ENCODE assay signal across 20 cellular contexts in genomic region chr19:51729781-51730180, GRCh38. TPM values are rescaled to one million over a fixed set of nuclear protein-coding genes. Genes with fewer than 3 reads are reported as not detected.
"Had no signal": no experiment of that assay in that cellular context is flagged by ENCODE, and none has a peak within 500 bp of the region (broad histone marks: within the 10 kb centered on the region; RNA-seq: fewer than 3 reads in every experiment).

No MANE protein-coding gene starts in this region.

- H3K4me3 Mint-ChIP-seq: activated T-helper 1 cell treated with anti-CD3 and anti-CD28 coated beads, Interleukin-12 subunit alpha, Interleukin-12 subunit beta, Interleukin-2, Interleukin-4 antibody, amounts not matched to agents 30 ng/mL and 10 ng/mL and 1 ng/mL, durations not matched to agents 14 hours and 24 hours and 36 hours; effector memory CD8-positive, alpha-beta T cell; naive thymus-derived CD4-positive, alpha-beta T cell; neural progenitor cell; stimulated activated naive B cell treated with anti-CD40 and anti-IgM and Interleukin-4, amounts not matched to agents 10 μg/mL and 1 μg/mL and 100 μg/mL, for 72 hours; T-helper 1 cell treated with Interleukin-12 subunit alpha and Interleukin-12 subunit beta and Interleukin-4 antibody, amounts not matched to agents 30 μg/mL and 1 μg/mL, for 36 hours had no signal

- H3K27ac Mint-ChIP-seq: activated naive CD4-positive, alpha-beta T cell treated with anti-CD3 and anti-CD28 coated beads, Interleukin-2, amount 50 U/mL, for 72 hours; activated T-helper 1 cell treated with anti-CD3 and anti-CD28 coated beads, Interleukin-12 subunit alpha, Interleukin-12 subunit beta, Interleukin-2, Interleukin-4 antibody, amounts not matched to agents 30 ng/mL and 10 ng/mL and 1 ng/mL, durations not matched to agents 14 hours and 24 hours and 36 hours; effector memory CD8-positive, alpha-beta T cell; naive thymus-derived CD4-positive, alpha-beta T cell; neural progenitor cell; stimulated activated naive B cell treated with anti-CD40 and anti-IgM and Interleukin-4, amounts not matched to agents 10 μg/mL and 1 μg/mL and 100 μg/mL, for 72 hours; T-helper 1 cell treated with Interleukin-12 subunit alpha and Interleukin-12 subunit beta and Interleukin-4 antibody, amounts not matched to agents 30 μg/mL and 1 μg/mL, for 36 hours had no signal

- H3K9ac ChIP-seq: neural progenitor cell had no signal

- H3K9me3 Mint-ChIP-seq: neural progenitor cell had no signal

- H3K4me1 Mint-ChIP-seq: stimulated activated naive B cell treated with anti-CD40 and anti-IgM and Interleukin-4, amounts not matched to agents 10 μg/mL and 1 μg/mL and 100 μg/mL, for 72 hours had no signal

- H3K4me1 ChIP-seq: gastrocnemius medialis, neural progenitor cell, tibial artery had no signal

- ATAC-seq: activated naive CD4-positive, alpha-beta T cell treated with anti-CD3 and anti-CD28 coated beads, Interleukin-2, amount 50 U/mL, for 72 hours; effector memory CD8-positive, alpha-beta T cell; gastrocnemius medialis; heart right ventricle; naive thymus-derived CD4-positive, alpha-beta T cell; stimulated activated naive B cell treated with anti-CD40 and anti-IgM and Interleukin-4, amounts not matched to agents 10 μg/mL and 1 μg/mL and 100 μg/mL, for 72 hours had no signal

- H3K4me3 ChIP-seq: gastrocnemius medialis, heart right ventricle, neural progenitor cell, ovary, sigmoid colon, tibial artery had no signal

- H3K27ac ChIP-seq: gastrocnemius medialis, heart right ventricle, neural progenitor cell, ovary, sigmoid colon, tibial artery had no signal

- H3K9me3 ChIP-seq: gastrocnemius medialis, heart right ventricle, ovary, sigmoid colon had no signal

- H3K27me3 ChIP-seq: neural progenitor cell, ovary had no signal

- H3K36me3 ChIP-seq: gastrocnemius medialis, heart right ventricle, neural progenitor cell, ovary, sigmoid colon, tibial artery had no signal

- DNase-seq: activated CD4-positive, alpha-beta T cell treated with anti-CD3 and anti-CD28 coated beads, Interleukin-2, amount 50 U/mL, for 4 hours; activated gamma-delta T cell treated with Interleukin-2 at 50 U/mL for 16 hours; amniotic stem cell; dermis blood vessel endothelial cell; effector memory CD8-positive, alpha-beta T cell; gastrocnemius medialis; heart right ventricle; mesendoderm; naive thymus-derived CD4-positive, alpha-beta T cell; ovary; sigmoid colon; stimulated activated naive B cell treated with anti-CD40 and anti-IgM and Interleukin-4, amounts not matched to agents 10 μg/mL and 1 μg/mL and 100 μg/mL, for 72 hours; substantia nigra; tibial artery had no signal

- H3K36me3 Mint-ChIP-seq: neural progenitor cell had no signal

RNA-seq across cellular contexts. Expression of gene HAS1, which starts 6.0 kb away (rescaled TPM):
- total RNA-seq: activated naive CD4-positive, alpha-beta T cell treated with anti-CD3 and anti-CD28 coated beads, Interleukin-2, amount 50 U/mL, for 72 hours; activated T-helper 1 cell treated with anti-CD3 and anti-CD28 coated beads, Interleukin-12 subunit alpha, Interleukin-12 subunit beta, Interleukin-2, Interleukin-4 antibody, amounts not matched to agents 30 ng/mL and 10 ng/mL and 1 ng/mL, durations not matched to agents 14 hours and 24 hours and 36 hours; kidney epithelial cell; naive thymus-derived CD4-positive, alpha-beta T cell had no signal

RNA-seq across cellular contexts. Expression of gene FPR1, which starts 21.9 kb away (rescaled TPM):
- total RNA-seq: activated naive CD4-positive, alpha-beta T cell treated with anti-CD3 and anti-CD28 coated beads, Interleukin-2, amount 50 U/mL, for 72 hours; activated T-helper 1 cell treated with anti-CD3 and anti-CD28 coated beads, Interleukin-12 subunit alpha, Interleukin-12 subunit beta, Interleukin-2, Interleukin-4 antibody, amounts not matched to agents 30 ng/mL and 10 ng/mL and 1 ng/mL, durations not matched to agents 14 hours and 24 hours and 36 hours; dermis blood vessel endothelial cell; kidney epithelial cell had no signal

RNA-seq across cellular contexts. Expression of gene FPR2, which starts 31.2 kb away (rescaled TPM):
- total RNA-seq: activated naive CD4-positive, alpha-beta T cell treated with anti-CD3 and anti-CD28 coated beads, Interleukin-2, amount 50 U/mL, for 72 hours; activated T-helper 1 cell treated with anti-CD3 and anti-CD28 coated beads, Interleukin-12 subunit alpha, Interleukin-12 subunit beta, Interleukin-2, Interleukin-4 antibody, amounts not matched to agents 30 ng/mL and 10 ng/mL and 1 ng/mL, durations not matched to agents 14 hours and 24 hours and 36 hours; dermis blood vessel endothelial cell; kidney epithelial cell; mucosa of gallbladder had no signal
- polyA plus RNA-seq: naive thymus-derived CD4-positive, alpha-beta T cell had no signal
